Comparison of ENCODE assay signal across 19 cellular contexts in the genomic region with DNA sequence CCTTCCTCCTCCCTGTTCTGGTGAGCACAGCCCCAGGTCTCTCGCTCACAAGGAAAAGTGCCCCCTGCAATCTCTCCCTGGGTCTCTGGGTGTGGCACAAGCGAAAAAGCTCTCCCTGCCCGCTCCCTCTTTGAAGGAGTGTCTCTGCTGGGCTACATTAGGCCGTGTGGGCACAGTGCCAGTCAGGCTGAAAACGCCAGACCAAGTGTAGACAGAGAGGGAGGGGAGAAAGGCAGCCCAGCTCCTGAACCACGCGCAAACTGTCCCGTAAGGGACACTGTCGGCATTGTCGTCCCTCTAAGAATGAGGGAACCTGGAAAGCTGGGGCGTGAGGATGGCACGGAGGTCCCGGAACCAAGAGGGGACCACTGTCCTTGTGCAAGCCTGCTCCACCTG. TPM values are rescaled to one million over a fixed set of nuclear protein-coding genes. Genes with fewer than 3 reads are reported as not detected.
DNase-seq lines count a peak whose midpoint lies in the region; ATAC-seq and TF ChIP-seq lines count a peak whose summit lies in the region.
"Had no signal": no experiment of that assay in that cellular context is flagged by ENCODE, and none has a peak within 500 bp of the region (broad histone marks: within the 10 kb centered on the region; RNA-seq: fewer than 3 reads in every experiment).

No MANE protein-coding gene starts in this region.

- WGBS in IMR-90 (ENCODE audit: extremely low coverage in 2 of 2, insufficient read length in 1 of 2), 2 experiments, result 85% methylated on average over 8 of the region's 13 CpGs; no CpG with 5 or more reads in 1 of the 2 experiments
- 94 to 100% methylated on average over 3 of the region's 13 CpGs for WGBS in esophagus squamous epithelium, 2 donors

- no peak overlapping the region for H3K4me2 ChIP-seq in IMR-90 (ENCODE audit: low read depth, low read length)

- TF ChIP-seq POLR2A in IMR-90 (IDR thresholded peaks at IDR 0.05; ENCODE audit: low read depth, low read length), result no peak
- TF ChIP-seq POLR2A in esophagus squamous epithelium (IDR thresholded peaks at IDR 0.05), result no peak

- TF ChIP-seq CTCF in IMR-90 (conservative IDR thresholded peaks at IDR 0.05; ENCODE audit: low read depth, low read length) (no peak), mucosa of descending colon (IDR thresholded peaks at IDR 0.05) (no peak), foreskin keratinocyte (conservative IDR thresholded peaks at IDR 0.05) (no peak), esophagus squamous epithelium (IDR thresholded peaks at IDR 0.05) (no peak)

- BruUV-seq in IMR-90 (replicated peaks; lab: Mats Ljungman, UMichigan), result no TSS peak

- H4K8ac ChIP-seq in IMR-90 (ENCODE audit: low read depth in 2 of 2, low read length in 2 of 2), result no peak overlapping the region

- H3K79me1 ChIP-seq in IMR-90 (ENCODE audit: low read depth in 1 of 2, low read length in 2 of 2), result 0 out of 4 replicates have a peak, but pooled peaks cover 0 to 3% of the 10 kb centered on the region in 2 experiments

- no peak overlapping the region for H3K56ac ChIP-seq in IMR-90 (ENCODE audit: extremely low read depth, insufficient read depth, low read length)

- no peak overlapping the region for H3K4ac ChIP-seq in IMR-90 (ENCODE audit: low read depth, low read length)

- H3K9me3 ChIP-seq in IMR-90 (ENCODE audit: control insufficient read depth, insufficient read depth, low read length), result no peaks in the 10 kb centered on the region
- H3K9me3 ChIP-seq in mucosa of descending colon, result no peaks in the 10 kb centered on the region
- H3K9me3 ChIP-seq in esophagus squamous epithelium, result no peaks in the 10 kb centered on the region

- no peak overlapping the region for H4K5ac ChIP-seq in IMR-90 (ENCODE audit: low read depth, low read length)

- in situ Hi-C loops in IMR-90 (cut with MboI; ENCODE audit: low sequenced_read_pairs), result no loop called here

- CTCF ChIA-PET in IMR-90 (lab: Yijun Ruan, JAX), result interaction anchor here (1.6 kb wide), 1 partner anchor 113 kb away, joined by 4 read pairs; no protein-coding TSS in a partner anchor

- peaks cover 15% of the 10 kb centered on the region for H3K4me1 ChIP-seq in IMR-90 (ENCODE audit: control insufficient read depth, insufficient read depth, low read length)
- peaks cover 37% of the 10 kb centered on the region for H3K4me1 ChIP-seq in mucosa of descending colon (ENCODE audit: low read depth)
- H3K4me1 ChIP-seq in foreskin keratinocyte, result peaks cover 4% of the 10 kb centered on the region
- H3K4me1 ChIP-seq in esophagus squamous epithelium, result peaks cover 20 to 75% (median 24%) of the 10 kb centered on the region in 3 donors

- no peak overlapping the region for H2BK20ac ChIP-seq in IMR-90 (ENCODE audit: low read depth, low read length)

- no peak overlapping the region for H3K27ac ChIP-seq in IMR-90 (ENCODE audit: insufficient read depth, low read length)
- peak overlapping the region; percentile 75 for H3K27ac ChIP-seq in temporal lobe (ENCODE audit: low read depth, low read length)
- H3K27ac ChIP-seq in foreskin keratinocyte, result no peak overlapping the region
- H3K27ac ChIP-seq in esophagus squamous epithelium, result no peak overlapping the region

- H3K27me3 ChIP-seq in IMR-90 (ENCODE audit: control insufficient read depth, insufficient read depth, low read length) (no peaks in the 10 kb centered on the region), foreskin keratinocyte (no peaks in the 10 kb centered on the region), esophagus squamous epithelium (no peaks in the 10 kb centered on the region)

- dilution Hi-C loops in IMR-90 (cut with HindIII; ENCODE audit: low sequenced_read_pairs, unreplicated experiment), result no loop called here

- peak overlapping the region; percentile 0 for H2AFZ ChIP-seq in IMR-90 (replicated peaks; ENCODE audit: low read length, poor library complexity)

- H3K9ac ChIP-seq in IMR-90 (ENCODE audit: low read depth, low read length), result no peak overlapping the region

- H4K91ac ChIP-seq in IMR-90 (ENCODE audit: insufficient read depth, low read depth, low read length), result no peak overlapping the region

- H3K4me3 ChIP-seq in IMR-90 (ENCODE audit: insufficient read depth, low read depth, low read length), result no peak overlapping the region
- H3K4me3 ChIP-seq in mucosa of descending colon, result no peak overlapping the region
- no peak overlapping the region for H3K4me3 ChIP-seq in esophagus squamous epithelium
- H3K4me3 ChIP-seq: K562 had no signal

- H3K9me1 ChIP-seq in IMR-90 (ENCODE audit: insufficient read depth, low read length), result no peaks in the 10 kb centered on the region

- no peak overlapping the region for H2AK9ac ChIP-seq in IMR-90 (replicated peaks; ENCODE audit: low read depth, low read length, poor library complexity)

- no peak overlapping the region for H3K14ac ChIP-seq in IMR-90 (replicated peaks; ENCODE audit: low read depth, low read length)

- no peak overlapping the region for H2AK5ac ChIP-seq in IMR-90 (ENCODE audit: low read depth, low read length)

- DNase-seq in IMR-90 (no peak), globus pallidus (ENCODE audit: low spot score) (peak; percentile 69), mucosa of descending colon (peak; percentile 69 to 73 (median 69)), foreskin keratinocyte (no peak), NAMALWA (ENCODE audit: low spot score) (no peak), esophagus squamous epithelium (lab: John Stamatoyannopoulos, UW) (no peak)
- DNase-seq: activated CD4-positive, alpha-beta T cell treated with anti-CD3 and anti-CD28 coated beads for 1 hour; activated CD8-positive, alpha-beta memory T cell treated with anti-CD3 and anti-CD28 coated beads, Interleukin-2, amount 50 U/mL, for 48 hours; activated naive CD4-positive, alpha-beta T cell treated with anti-CD3 and anti-CD28 coated beads, Interleukin-2, amount 50 U/mL, for 16 hours; AML-193; DMS153; endodermal cell; mesendoderm; NCI-H1092; stimulated activated CD4-positive, alpha-beta T cell treated with anti-CD3 and anti-CD28 coated beads, Interleukin-12 subunit alpha, Interleukin-12 subunit beta, amount 100 ng/mL, for 4 hours had no signal

- no peak overlapping the region for H3K18ac ChIP-seq in IMR-90 (ENCODE audit: low read depth, low read length)

- no peak overlapping the region for H2BK15ac ChIP-seq in IMR-90 (ENCODE audit: low read depth, low read length)

- ATAC-seq in IMR-90 (ENCODE audit: low read depth) (no peak), mucosa of descending colon (no peak), foreskin keratinocyte (no peak), HG03571 (IDR thresholded peaks at IDR 0.05; ENCODE audit: unreplicated experiment) (no peak)
- ATAC-seq: HCT116, K562 had no signal

- H3K36me3 ChIP-seq in IMR-90 (ENCODE audit: control insufficient read depth, insufficient read depth, low read length) (peaks cover 9% of the 10 kb centered on the region; the same call in 1 of the 2 replicates), mucosa of descending colon (ENCODE audit: low read depth) (no peaks in the 10 kb centered on the region), esophagus squamous epithelium (peaks cover 0 to 37% (median 0%) of the 10 kb centered on the region in 3 donors)

- intact Hi-C loops in IMR-90 (cut with micrococcal nuclease), result no loop called here
- intact Hi-C loops in mucosa of descending colon (cut with DNase I, micrococcal nuclease), result no loop called here
- intact Hi-C loops in esophagus squamous epithelium (cut with DNase I), result no loop called here

- TF ChIP-seq RAD21 in IMR-90 (IDR thresholded peaks at IDR 0.05; ENCODE audit: low read length), result no peak

- no peak overlapping the region for H2BK120ac ChIP-seq in IMR-90 (ENCODE audit: low read depth, low read length)

- POLR2A ChIA-PET in IMR-90 (lab: Charles Lee; ENCODE audit: unreplicated experiment), result no interaction called here

- no peak overlapping the region for H2BK5ac ChIP-seq in IMR-90 (ENCODE audit: low read depth, low read length, poor library complexity, severe bottlenecking)

- H3K23ac ChIP-seq in IMR-90 (ENCODE audit: low read depth, low read length), result no peak overlapping the region

- peaks cover 9% of the 10 kb centered on the region for H4K20me1 ChIP-seq in IMR-90 (ENCODE audit: insufficient read depth, low read length)

RNA-seq across cellular contexts. Expression of a gene that starts 3.9 kb away (rescaled TPM):
- total RNA-seq in IMR-90 (2012; rRNA removed) (not detected in 2 replicates), mucosa of descending colon (10 to 100 TPM; 20.7 to 41.6 (median 27.5) TPM), temporal lobe (0.49 TPM), foreskin keratinocyte (not detected in 2 replicates), esophagus squamous epithelium (10 to 100 TPM in 1 of 4 donors, 1 to 10 TPM in 3; 7.4 to 16.8 (median 8.6) TPM)
- polyA plus RNA-seq in IMR-90 (2012; rRNA removed) (0.14 TPM in 1 of 2 replicates, not detected in the other), foreskin keratinocyte (0.06 TPM in 1 of 2 replicates, not detected in the other)
- polyA plus RNA-seq in IMR-90 (2012; cell fraction: cytosol; rRNA removed), result 0.08 and 0.15 TPM in 2 replicates
- 0.15 TPM in 1 of 2 replicates, not detected in the other for polyA plus RNA-seq in IMR-90 (2012; cell fraction: nucleus; rRNA removed; ENCODE audit: low replicate concordance)
- total RNA-seq: K562 had no signal

RNA-seq across cellular contexts. Expression of a gene that starts 29.8 kb away (rescaled TPM):
- total RNA-seq in IMR-90 (2012; rRNA removed) (7.3 and 8.6 TPM in 2 replicates), mucosa of descending colon (10 to 100 TPM; 29.3 to 41.9 (median 30.1) TPM), temporal lobe (6.6 TPM), foreskin keratinocyte (26.3 and 27.4 TPM in 2 replicates), esophagus squamous epithelium (10 to 100 TPM; 25.1 to 82.8 (median 34.0) TPM)
- polyA plus RNA-seq in IMR-90 (2012; rRNA removed) (17.4 and 23.7 TPM in 2 replicates), foreskin keratinocyte (19.5 and 20.5 TPM in 2 replicates)
- polyA plus RNA-seq in IMR-90 (2012; cell fraction: cytosol; rRNA removed), result 6.6 and 9.2 TPM in 2 replicates
- polyA plus RNA-seq in IMR-90 (2012; cell fraction: nucleus; rRNA removed; ENCODE audit: low replicate concordance), result 100 and 134 TPM in 2 replicates

RNA-seq across cellular contexts. Expression of a gene that starts 30.0 kb away (rescaled TPM):
- total RNA-seq in IMR-90 (2012; rRNA removed) (70.4 and 82.5 TPM in 2 replicates), mucosa of descending colon (10 to 100 TPM; 76.5 to 83.8 (median 76.9) TPM), temporal lobe (36.1 TPM), foreskin keratinocyte (95.0 and 96.3 TPM in 2 replicates), esophagus squamous epithelium (10 to 100 TPM; 33.9 to 72.7 (median 44.4) TPM)
- polyA plus RNA-seq in IMR-90 (2012; rRNA removed) (134 and 139 TPM in 2 replicates), foreskin keratinocyte (113 and 118 TPM in 2 replicates)
- polyA plus RNA-seq in IMR-90 (2012; cell fraction: cytosol; rRNA removed), result 55.1 and 61.0 TPM in 2 replicates
- polyA plus RNA-seq in IMR-90 (2012; cell fraction: nucleus; rRNA removed; ENCODE audit: low replicate concordance), result 237 and 250 TPM in 2 replicates

RNA-seq across cellular contexts. Expression of a gene that starts 49.5 kb away (rescaled TPM):
- total RNA-seq in IMR-90 (2012; rRNA removed) (0.18 TPM in 1 of 2 replicates, not detected in the other), mucosa of descending colon (1,000 to 10,000 TPM in 1 of 3 donors, 100 to 1,000 TPM in 2; 591 to 1,071 (median 660) TPM), temporal lobe (20.4 TPM), foreskin keratinocyte (0.67 and 0.75 TPM in 2 replicates), esophagus squamous epithelium (10 to 100 TPM in 2 of 4 donors, 1 to 10 TPM in 2; 6.3 to 60.7 (median 10.4) TPM)
- polyA plus RNA-seq in IMR-90 (2012; rRNA removed) (0.43 and 0.65 TPM in 2 replicates), foreskin keratinocyte (0.23 and 1.00 TPM in 2 replicates)
- polyA plus RNA-seq in IMR-90 (2012; cell fraction: cytosol; rRNA removed), result 0.06 and 0.22 TPM in 2 replicates
- 6.8 and 8.7 TPM in 2 replicates for polyA plus RNA-seq in IMR-90 (2012; cell fraction: nucleus; rRNA removed; ENCODE audit: low replicate concordance)

Comparison
In these comparisons a context has a peak if more than half of its experiments do, and no peak if none do; other contexts are left out.
1. DNase-seq: peak in globus pallidus (single experiment) and mucosa of descending colon (3 of 3); none in IMR-90 (single experiment), foreskin keratinocyte (0 of 2), NAMALWA (single experiment) and esophagus squamous epithelium (single experiment).